10 cellular contexts compared by ENCODE assay signal in genomic region chr12:54650884-54651283, GRCh38. TPM values are rescaled to one million over a fixed set of nuclear protein-coding genes. Genes with fewer than 3 reads are reported as not detected.
"Had no signal": no experiment of that assay in that cellular context is flagged by ENCODE, and none has a peak within 500 bp of the region (broad histone marks: within the 10 kb centered on the region; RNA-seq: fewer than 3 reads in every experiment).

No MANE protein-coding gene starts in this region.

- H3K9ac ChIP-seq: GM23248, KMS-11 had no signal

- H3K36me3 ChIP-seq: HAP-1 had no signal

- FAIRE-seq: HTR-8/SVneo had no signal

- H3K4me1 ChIP-seq: HAP-1 had no signal

- H3K9me3 ChIP-seq: HAP-1 had no signal

- H3K4me2 ChIP-seq: KMS-11 had no signal

- H2AFZ ChIP-seq: GM23248 had no signal

- DNase-seq: GOT3, H7, IMR-90, KBM-7 had no signal

- H3K27ac ChIP-seq: GM23248, HL-60, KMS-11 had no signal

- H3K4me3 ChIP-seq: GM23248, HAP-1 had no signal

RNA-seq across cellular contexts. Expression of gene DCD, which starts 2.7 kb away (rescaled TPM):
- total RNA-seq: GM23248, H4, H7, IMR-90 had no signal
- polyA plus RNA-seq: GM23248, IMR-90 had no signal

RNA-seq across cellular contexts. Expression of gene LACRT, which starts 16.2 kb away (rescaled TPM):
- total RNA-seq: GM23248, H4, H7, IMR-90 had no signal
- polyA plus RNA-seq: GM23248, IMR-90 had no signal
